8 cellular contexts compared by ENCODE assay signal in the genomic region with DNA sequence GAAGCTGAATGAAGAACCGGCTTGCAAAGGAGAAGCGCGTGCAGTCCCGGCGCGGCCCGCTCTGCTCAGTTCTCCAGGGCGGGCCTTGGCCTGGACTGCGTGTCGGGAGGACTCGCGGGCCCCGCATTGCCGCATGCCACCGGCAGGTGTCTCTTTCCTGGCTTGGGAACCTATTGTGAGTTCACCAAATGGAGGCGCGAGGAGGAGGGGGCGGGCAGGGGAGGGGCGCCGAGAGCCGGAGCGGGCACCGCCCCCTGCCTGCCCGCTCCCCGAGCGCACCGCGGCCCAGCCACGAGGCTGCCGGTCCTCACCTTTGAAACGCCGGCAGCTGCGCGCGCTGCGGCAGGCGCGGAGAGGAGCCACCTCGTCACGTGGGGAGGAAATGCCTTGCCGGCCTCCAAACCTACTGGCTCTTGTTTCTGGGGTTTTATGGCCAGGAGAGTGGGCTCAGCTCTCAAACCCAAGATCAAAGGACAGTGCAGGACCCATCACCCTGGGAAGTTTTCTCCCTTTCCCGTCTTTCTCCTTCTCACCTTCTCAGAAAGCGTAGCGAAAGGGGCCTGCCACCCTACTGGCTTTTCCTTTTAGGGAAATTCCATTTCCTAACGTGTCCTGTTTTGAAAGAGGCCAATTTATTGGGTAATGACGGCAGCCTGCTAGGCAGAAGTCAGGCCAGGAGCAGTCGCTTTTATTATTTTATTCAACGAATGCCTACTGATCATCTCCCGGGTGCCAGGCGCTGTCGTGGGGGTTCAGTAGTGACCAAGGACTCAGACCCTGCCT. TPM values are rescaled to one million over a fixed set of nuclear protein-coding genes. Genes with fewer than 3 reads are reported as not detected.
DNase-seq lines count a peak whose midpoint lies in the region; TF ChIP-seq lines count a peak whose summit lies in the region.

No MANE protein-coding gene starts in this region.

- H3K9me3 ChIP-seq in liver (ENCODE audit: control insufficient read depth in 4 of 4, low read length in 3 of 4) = no peaks in the 10 kb centered on the region

- no peak overlapping the region for H3K27ac Mint-ChIP-seq in HFFc6

- DNase-seq in HFFc6 = peak; percentile 31
- peak; percentile 17 for DNase-seq in NCI-H1048 (lab: John Stamatoyannopoulos, UW)
- DNase-seq in activated CD4-positive, alpha-beta T cell treated with anti-CD3 and anti-CD28 coated beads, Interleukin-2, amount 50 U/mL, for 48 hours = peak; percentile 95 to 96
- DNase-seq in dermis blood vessel endothelial cell = peak; percentile 95
- DNase-seq in stimulated activated CD4-positive, alpha-beta T cell treated with anti-CD3 and anti-CD28 coated beads, Interleukin-4, amount 100 ng/mL, for 24 hours = peak; percentile 94
- no peak for DNase-seq in SHP77 (lab: John Stamatoyannopoulos, UW)

- peaks cover 7 to 32% (median 10%) of the 10 kb centered on the region in 4 donors for H3K4me1 ChIP-seq in liver (ENCODE audit: control insufficient read depth in 4 of 4, insufficient read depth in 4 of 4, low read length in 3 of 4)

- H3K4me3 ChIP-seq in liver (ENCODE audit: low read depth in 1 of 3, low read length in 3 of 3) = peak overlapping the region; percentile 9 to 27 (median 27)

- peak overlapping the region; percentile 82 to 83 for H3K27ac ChIP-seq in liver (ENCODE audit: low read depth in 1 of 2, low read length in 2 of 2)

- TF ChIP-seq CTCF in GM12872 (IDR thresholded peaks at IDR 0.05; ENCODE audit: insufficient read depth, low read depth, low read length) = peak; percentile 76
- TF ChIP-seq CTCF in HFFc6 (IDR thresholded peaks at IDR 0.05) = peak; percentile 72
- peak; percentile 91 for TF ChIP-seq CTCF in liver (IDR thresholded peaks at IDR 0.05; ENCODE audit: low read depth, low read length, missing input control)

- peak overlapping the region; percentile 43; the same call in 1 of the 2 replicates for H3K4me3 Mint-ChIP-seq in HFFc6

- H3K27me3 ChIP-seq in liver (ENCODE audit: control insufficient read depth in 4 of 4, insufficient read depth in 4 of 4, low read length in 3 of 4) = no peaks in the 10 kb centered on the region

- H3K9ac ChIP-seq in liver (ENCODE audit: low read depth in 1 of 2, low read length in 2 of 2) = peak overlapping the region; percentile 60 to 71

- peaks cover 4% of the 10 kb centered on the region; the same call in 1 of the 2 replicates for H3K36me3 Mint-ChIP-seq in HFFc6 (ENCODE audit: low read depth)

- peak; percentile 70 to 81 for TF ChIP-seq RAD21 in liver (IDR thresholded peaks at IDR 0.05)

- H3K36me3 ChIP-seq in liver (ENCODE audit: control insufficient read depth in 4 of 4, insufficient read depth in 3 of 4, low read depth in 1 of 4, low read length in 3 of 4) = no peaks in the 10 kb centered on the region

- 11% methylated on average over 51 of the region's 51 CpGs for WGBS in liver

- H3K4me1 Mint-ChIP-seq in HFFc6 (ENCODE audit: low read depth) = peaks cover 24% of the 10 kb centered on the region

- H3K9me3 Mint-ChIP-seq in HFFc6 = no peaks in the 10 kb centered on the region

- H3K27me3 Mint-ChIP-seq in HFFc6 (ENCODE audit: insufficient read depth) = no peaks in the 10 kb centered on the region; the same call in none of the 2 replicates

TF ChIP-seq in liver, 16 proteins besides CTCF, POLR2A, EP300 and RAD21:
- no peak for TF ChIP-seq FOXA2 (IDR thresholded peaks at IDR 0.05)
- TF ChIP-seq, protein P1, sequence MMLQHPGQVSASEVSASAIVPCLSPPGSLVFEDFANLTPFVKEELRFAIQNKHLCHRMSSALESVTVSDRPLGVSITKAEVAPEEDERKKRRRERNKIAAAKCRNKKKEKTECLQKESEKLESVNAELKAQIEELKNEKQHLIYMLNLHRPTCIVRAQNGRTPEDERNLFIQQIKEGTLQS (IDR thresholded peaks at IDR 0.05) = no peak
- no peak for TF ChIP-seq HNF4G (IDR thresholded peaks at IDR 0.05)
- TF ChIP-seq GABPA (IDR thresholded peaks at IDR 0.05 in 1 of 2, conservative IDR thresholded peaks at IDR 0.05 in 1 of 2) = peak in 1 of 2 donors; percentile 41
- no peak for TF ChIP-seq JUND (IDR thresholded peaks at IDR 0.05)
- no peak for TF ChIP-seq TAF1 (conservative IDR thresholded peaks at IDR 0.05)
- TF ChIP-seq ZBTB33 (IDR thresholded peaks at IDR 0.05) = no peak
- TF ChIP-seq REST (IDR thresholded peaks at IDR 0.05) = no peak
- peak in 1 of 2 donors; percentile 43 for TF ChIP-seq EGR1 (IDR thresholded peaks at IDR 0.05; ENCODE audit: low read depth in 2 of 2)
- peak; percentile 39 for TF ChIP-seq SP1 (IDR thresholded peaks at IDR 0.05)
- peak in 1 of 2 donors; percentile 55 for TF ChIP-seq HNF4A (conservative IDR thresholded peaks at IDR 0.05)
- TF ChIP-seq NR2F2 (IDR thresholded peaks at IDR 0.05) = no peak
- TF ChIP-seq YY1 (IDR thresholded peaks at IDR 0.05) = peak; percentile 60
- TF ChIP-seq RXRA (IDR thresholded peaks at IDR 0.05) = peak in 1 of 2 donors; percentile 20
- TF ChIP-seq FOXA1 (IDR thresholded peaks at IDR 0.05) = no peak
- TF ChIP-seq, protein P2, sequence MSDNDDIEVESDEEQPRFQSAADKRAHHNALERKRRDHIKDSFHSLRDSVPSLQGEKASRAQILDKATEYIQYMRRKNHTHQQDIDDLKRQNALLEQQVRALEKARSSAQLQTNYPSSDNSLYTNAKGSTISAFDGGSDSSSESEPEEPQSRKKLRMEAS (IDR thresholded peaks at IDR 0.05) = peak; percentile 71

RNA-seq across cellular contexts. Expression of gene UBE2L5, which starts 13.8 kb away (rescaled TPM):
- under 1 TPM in 1 of 6 experiments, not detected in 5; 0.21 TPM for total RNA-seq in HFFc6 (2021; fragmentation: NEBNext Ultra II Directional; extraction: Animal tissue kit (Norgen Biotek cat#: 25700))
- total RNA-seq in dermis blood vessel endothelial cell (0.05 TPM in 1 of 2 replicates, not detected in the other), liver (not detected)
- under 1 TPM in 1 of 2 donors, not detected in 1; 0.10 TPM for polyA plus RNA-seq in liver

RNA-seq across cellular contexts. Expression of gene HMGB1, which starts 57.2 kb away (rescaled TPM):
- 100 to 1,000 TPM; 259 to 434 (median 377) TPM for total RNA-seq in HFFc6 (2021; fragmentation: NEBNext Ultra II Directional; extraction: Animal tissue kit (Norgen Biotek cat#: 25700))
- total RNA-seq in dermis blood vessel endothelial cell = 250 and 594 TPM in 2 replicates
- 100 to 1,000 TPM in 1 of 2 donors, 10 to 100 TPM in 1; 83.9 to 276 TPM for total RNA-seq in liver
- polyA plus RNA-seq in liver = 100 to 1,000 TPM; 132 to 258 TPM

Comparison
In these comparisons a context has a peak if more than half of its experiments do, and no peak if none do; other contexts are left out.
1. DNase-seq: peak in HFFc6 (single experiment), NCI-H1048 (single experiment), activated CD4-positive, alpha-beta T cell treated with anti-CD3 and anti-CD28 coated beads, Interleukin-2, amount 50 U/mL, for 48 hours (2 of 2), dermis blood vessel endothelial cell (single experiment) and stimulated activated CD4-positive, alpha-beta T cell treated with anti-CD3 and anti-CD28 coated beads, Interleukin-4, amount 100 ng/mL, for 24 hours (single experiment); none in SHP77 (0 of 2).
2. Peak in every context shown above with its lines, with median percentiles within 50 percentile points of each other: CTCF ChIP-seq.